9 cellular contexts compared by ENCODE assay signal in genomic region chr19:1860821-1861598, GRCh38. TPM values are rescaled to one million over a fixed set of nuclear protein-coding genes. Genes with fewer than 3 reads are reported as not detected.
DNase-seq lines count a peak whose midpoint lies in the region; ATAC-seq and TF ChIP-seq lines count a peak whose summit lies in the region.
"Had no signal": no experiment of that assay in that cellular context is flagged by ENCODE, and none has a peak within 500 bp of the region (broad histone marks: within the 10 kb centered on the region; RNA-seq: fewer than 3 reads in every experiment).

No MANE protein-coding gene starts in this region.

- H3K27me3 ChIP-seq in heart right ventricle (no peaks in the 10 kb centered on the region), kidney epithelial cell (ENCODE audit: control insufficient read depth, insufficient read depth, low read length) (no peaks in the 10 kb centered on the region), uterus (no peaks in the 10 kb centered on the region)

- H3K9me3 Mint-ChIP-seq in activated naive CD8-positive, alpha-beta T cell treated with anti-CD3 and anti-CD28 coated beads, Interleukin-2, amount 10 ng/mL, durations not matched to agents 7 days and 5 days, result no peaks in the 10 kb centered on the region

- peaks cover 14% of the 10 kb centered on the region for H3K4me1 Mint-ChIP-seq in activated naive CD8-positive, alpha-beta T cell treated with anti-CD3 and anti-CD28 coated beads, Interleukin-2, amount 10 ng/mL, durations not matched to agents 7 days and 5 days

- peak overlapping the region; percentile 96 for H3K4me3 Mint-ChIP-seq in activated naive CD8-positive, alpha-beta T cell treated with anti-CD3 and anti-CD28 coated beads, Interleukin-2, amount 10 ng/mL, durations not matched to agents 7 days and 5 days

- no peaks in the 10 kb centered on the region for H3K36me3 ChIP-seq in heart right ventricle
- H3K36me3 ChIP-seq in kidney epithelial cell (ENCODE audit: control insufficient read depth, insufficient read depth, low read length), result no peaks in the 10 kb centered on the region
- H3K36me3 ChIP-seq in uterus, result no peaks in the 10 kb centered on the region

- POLR2A ChIA-PET in activated naive CD8-positive, alpha-beta T cell treated with anti-CD3 and anti-CD28 coated beads, Interleukin-2, amount 10 ng/mL, durations not matched to agents 7 days and 5 days (lab: Charles Lee), result no interaction called here

- H3K27ac ChIP-seq in heart right ventricle, result peak overlapping the region in 7 of 10 donors; percentile 44 to 84 (median 68)
- peak overlapping the region; percentile 7 to 27 for H3K27ac ChIP-seq in uterus
- H3K27ac ChIP-seq: parathyroid adenoma had no signal

- TF ChIP-seq CTCF in heart right ventricle (IDR thresholded peaks at IDR 0.05), result no peak
- TF ChIP-seq CTCF in kidney epithelial cell (IDR thresholded peaks at IDR 0.05; ENCODE audit: insufficient read depth, low read length, poor library complexity, severe bottlenecking), result no peak
- TF ChIP-seq CTCF in uterus (IDR thresholded peaks at IDR 0.05), result no peak

- peak overlapping the region; percentile 38 for H3K27ac Mint-ChIP-seq in activated naive CD8-positive, alpha-beta T cell treated with anti-CD3 and anti-CD28 coated beads, Interleukin-2, amount 10 ng/mL, durations not matched to agents 7 days and 5 days

- ATAC-seq in heart right ventricle (no peak), left cardiac atrium (no peak), HG03354 (IDR thresholded peaks at IDR 0.05; ENCODE audit: poor library complexity, severe bottlenecking, unreplicated experiment) (no peak)
- ATAC-seq in activated naive CD8-positive, alpha-beta T cell treated with anti-CD3 and anti-CD28 coated beads, Interleukin-2, amount 10 ng/mL, durations not matched to agents 7 days and 5 days (ENCODE audit: low read depth), result no peak

- TF ChIP-seq POLR2A in uterus (IDR thresholded peaks at IDR 0.05), result no peak

- 67 to 70% methylated on average over 28 of the region's 28 CpGs for WGBS in heart right ventricle, 2 donors

- H3K9me3 ChIP-seq in heart right ventricle (no peaks in the 10 kb centered on the region), uterus (no peaks in the 10 kb centered on the region)

- no peaks in the 10 kb centered on the region for H3K36me3 Mint-ChIP-seq in activated naive CD8-positive, alpha-beta T cell treated with anti-CD3 and anti-CD28 coated beads, Interleukin-2, amount 10 ng/mL, durations not matched to agents 7 days and 5 days

- H3K27me3 Mint-ChIP-seq in activated naive CD8-positive, alpha-beta T cell treated with anti-CD3 and anti-CD28 coated beads, Interleukin-2, amount 10 ng/mL, durations not matched to agents 7 days and 5 days, result no peaks in the 10 kb centered on the region

- intact Hi-C loops in heart right ventricle (cut with DNase I), result loop anchor here in 1 of 10 donors (10.0 kb wide), 1 partner anchor 204 kb away; no protein-coding TSS in a partner anchor
- intact Hi-C loops in left cardiac atrium (cut with DNase I), result no loop called here
- intact Hi-C loops in uterus (cut with DNase I; ENCODE audit: low total_unique reads), result no loop called here

- H3K4me3 ChIP-seq in heart right ventricle (peak overlapping the region in 8 of 10 donors; percentile 43 to 84 (median 64)), kidney epithelial cell (ENCODE audit: low read depth, low read length) (peak overlapping the region; percentile 87), uterus (no peak overlapping the region)

- H3K4me1 ChIP-seq in heart right ventricle, result peaks cover 28 to 75% (median 63%) of the 10 kb centered on the region in 9 donors
- H3K4me1 ChIP-seq in uterus, result peaks cover 0 to 39% of the 10 kb centered on the region in 2 donors

- DNase-seq in heart right ventricle (no peak), left cardiac atrium (no peak), kidney epithelial cell (ENCODE audit: low read depth) (no peak), uterus (no peak), KBM-7 (no peak), AG20443 (ENCODE audit: low spot score) (no peak)
- no peak for DNase-seq in activated naive CD8-positive, alpha-beta T cell treated with anti-CD3 and anti-CD28 coated beads, Interleukin-2, amount 10 ng/mL, durations not matched to agents 7 days and 5 days

- in situ Hi-C loops in KBM-7 (cut with MboI; ENCODE audit: low pct_unique_long_range_greater_than_20kb, low sequenced_read_pairs), result no loop called here

RNA-seq across cellular contexts. Expression of gene KLF16, which starts 2.4 kb away (rescaled TPM):
- total RNA-seq in heart right ventricle (10 to 100 TPM in 4 of 10 donors, 1 to 10 TPM in 6; 5.0 to 13.4 (median 7.6) TPM), left cardiac atrium (10 to 100 TPM in 1 of 2 donors, 1 to 10 TPM in 1; 9.9 to 12.9 TPM), kidney epithelial cell (11.4 and 15.3 TPM in 2 replicates), uterus (10 to 100 TPM in 1 of 4 donors, 1 to 10 TPM in 1, under 1 TPM in 1, not detected in 1; 0.26 to 17.7 (median 3.9) TPM)
- polyA plus RNA-seq in heart right ventricle, result 1 to 10 TPM; 4.0 to 8.6 TPM
- total RNA-seq in activated naive CD8-positive, alpha-beta T cell treated with anti-CD3 and anti-CD28 coated beads, Interleukin-2, amount 10 ng/mL, durations not matched to agents 7 days and 5 days, result 10 to 100 TPM; 21.5 to 21.8 TPM

RNA-seq across cellular contexts. Expression of gene REXO1, which starts 12.7 kb away (rescaled TPM):
- 10 to 100 TPM; 13.1 to 20.1 (median 16.5) TPM for total RNA-seq in heart right ventricle
- 10 to 100 TPM; 13.1 to 20.6 TPM for polyA plus RNA-seq in heart right ventricle
- 10 to 100 TPM; 14.8 to 22.3 TPM for total RNA-seq in left cardiac atrium
- 10 to 100 TPM; 57.9 to 60.4 TPM for total RNA-seq in activated naive CD8-positive, alpha-beta T cell treated with anti-CD3 and anti-CD28 coated beads, Interleukin-2, amount 10 ng/mL, durations not matched to agents 7 days and 5 days
- 18.8 and 32.1 TPM in 2 replicates for total RNA-seq in kidney epithelial cell
- total RNA-seq in uterus, result 10 to 100 TPM in 2 of 4 donors, 1 to 10 TPM in 2; 1.5 to 67.4 (median 25.1) TPM

RNA-seq across cellular contexts. Expression of gene ABHD17A, which starts 24.3 kb away (rescaled TPM):
- total RNA-seq in heart right ventricle (10 to 100 TPM; 45.1 to 68.0 (median 57.0) TPM), left cardiac atrium (10 to 100 TPM; 60.8 to 66.1 TPM), kidney epithelial cell (54.1 and 66.7 TPM in 2 replicates), uterus (100 to 1,000 TPM in 1 of 4 donors, 10 to 100 TPM in 3; 33.8 to 142 (median 63.7) TPM)
- polyA plus RNA-seq in heart right ventricle, result 100 to 1,000 TPM in 1 of 2 donors, 10 to 100 TPM in 1; 93.6 to 185 TPM
- total RNA-seq in activated naive CD8-positive, alpha-beta T cell treated with anti-CD3 and anti-CD28 coated beads, Interleukin-2, amount 10 ng/mL, durations not matched to agents 7 days and 5 days, result 100 to 1,000 TPM; 185 to 194 TPM

RNA-seq across cellular contexts. Expression of gene ADAT3, which starts 44.2 kb away (rescaled TPM):
- 1 to 10 TPM in 9 of 10 donors, under 1 TPM in 1; 0.94 to 3.2 (median 1.4) TPM for total RNA-seq in heart right ventricle
- polyA plus RNA-seq in heart right ventricle, result 1 to 10 TPM; 2.0 to 4.3 TPM
- 1 to 10 TPM; 2.3 to 3.0 TPM for total RNA-seq in left cardiac atrium
- 1 to 10 TPM; 7.6 to 9.3 TPM for total RNA-seq in activated naive CD8-positive, alpha-beta T cell treated with anti-CD3 and anti-CD28 coated beads, Interleukin-2, amount 10 ng/mL, durations not matched to agents 7 days and 5 days
- total RNA-seq in kidney epithelial cell, result 1.8 and 8.6 TPM in 2 replicates
- total RNA-seq in uterus, result 1 to 10 TPM; 1.0 to 5.5 (median 2.8) TPM

RNA-seq across cellular contexts. Expression of gene SCAMP4, which starts 44.2 kb away (rescaled TPM):
- total RNA-seq in heart right ventricle, result 10 to 100 TPM; 11.7 to 24.2 (median 14.4) TPM
- polyA plus RNA-seq in heart right ventricle, result 10 to 100 TPM; 17.0 to 22.1 TPM
- 10 to 100 TPM; 21.4 to 22.8 TPM for total RNA-seq in left cardiac atrium
- total RNA-seq in activated naive CD8-positive, alpha-beta T cell treated with anti-CD3 and anti-CD28 coated beads, Interleukin-2, amount 10 ng/mL, durations not matched to agents 7 days and 5 days, result 10 to 100 TPM; 35.1 to 35.2 TPM
- total RNA-seq in kidney epithelial cell, result 167 and 178 TPM in 2 replicates
- 10 to 100 TPM in 3 of 4 donors, 1 to 10 TPM in 1; 9.5 to 68.9 (median 28.0) TPM for total RNA-seq in uterus

Comparison
In these comparisons a context has a peak if more than half of its experiments do, and no peak if none do; other contexts are left out.
1. H3K4me3 ChIP-seq: peak in heart right ventricle (8 of 10) and kidney epithelial cell (single experiment); none in uterus (0 of 2).